1 cellular context compared by ENCODE assay signal in the genomic region with DNA sequence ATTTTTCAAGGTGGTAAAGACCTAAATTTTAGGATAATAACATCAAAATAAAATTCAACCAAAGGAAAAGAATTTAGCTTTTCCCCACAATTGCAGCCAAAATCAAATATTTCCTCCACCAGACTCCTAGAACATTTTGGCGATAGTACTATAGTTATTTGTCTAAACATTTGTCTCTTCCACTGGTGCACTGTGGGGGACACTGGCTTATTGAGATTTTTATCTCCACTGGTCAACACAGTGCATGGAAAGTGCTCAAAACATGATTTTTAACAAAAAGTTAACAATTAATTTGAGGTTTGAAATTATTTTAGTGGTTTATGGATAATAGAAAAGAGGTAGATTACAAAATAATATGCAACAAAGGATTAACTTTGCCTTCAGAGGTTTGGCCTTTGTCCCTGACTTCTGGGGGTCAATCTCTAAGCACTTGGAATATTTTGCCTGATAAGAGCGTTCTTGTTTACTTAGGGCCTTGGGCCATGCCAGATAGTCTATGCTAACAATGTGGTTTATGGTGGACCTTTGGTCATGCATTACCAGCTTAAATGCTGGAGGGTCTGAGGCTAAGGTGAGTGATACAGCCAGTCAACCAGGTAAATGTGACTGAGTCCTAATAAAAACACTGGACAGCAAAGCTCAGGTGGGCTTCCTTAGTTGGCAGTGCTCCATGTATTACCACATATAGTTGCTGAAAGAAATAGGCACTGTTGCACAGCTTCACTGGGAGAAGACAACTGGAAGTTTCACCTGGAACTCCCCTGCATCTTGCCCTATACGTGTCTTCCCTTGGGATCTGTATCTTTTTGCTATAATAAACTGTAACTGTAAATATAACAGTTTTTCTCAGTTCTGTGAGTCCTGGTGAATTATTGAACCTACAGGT.
A peak's percentile ranks its signal among the peaks of the same experiment; 100 is the strongest.
TF ChIP-seq lines count a peak whose summit lies in the region.

No MANE protein-coding gene starts in this region.

TF ChIP-seq in HepG2, 621 proteins besides CTCF, POLR2A, EP300 and RAD21 (continued from another document):
- TF ChIP-seq, protein P1, sequence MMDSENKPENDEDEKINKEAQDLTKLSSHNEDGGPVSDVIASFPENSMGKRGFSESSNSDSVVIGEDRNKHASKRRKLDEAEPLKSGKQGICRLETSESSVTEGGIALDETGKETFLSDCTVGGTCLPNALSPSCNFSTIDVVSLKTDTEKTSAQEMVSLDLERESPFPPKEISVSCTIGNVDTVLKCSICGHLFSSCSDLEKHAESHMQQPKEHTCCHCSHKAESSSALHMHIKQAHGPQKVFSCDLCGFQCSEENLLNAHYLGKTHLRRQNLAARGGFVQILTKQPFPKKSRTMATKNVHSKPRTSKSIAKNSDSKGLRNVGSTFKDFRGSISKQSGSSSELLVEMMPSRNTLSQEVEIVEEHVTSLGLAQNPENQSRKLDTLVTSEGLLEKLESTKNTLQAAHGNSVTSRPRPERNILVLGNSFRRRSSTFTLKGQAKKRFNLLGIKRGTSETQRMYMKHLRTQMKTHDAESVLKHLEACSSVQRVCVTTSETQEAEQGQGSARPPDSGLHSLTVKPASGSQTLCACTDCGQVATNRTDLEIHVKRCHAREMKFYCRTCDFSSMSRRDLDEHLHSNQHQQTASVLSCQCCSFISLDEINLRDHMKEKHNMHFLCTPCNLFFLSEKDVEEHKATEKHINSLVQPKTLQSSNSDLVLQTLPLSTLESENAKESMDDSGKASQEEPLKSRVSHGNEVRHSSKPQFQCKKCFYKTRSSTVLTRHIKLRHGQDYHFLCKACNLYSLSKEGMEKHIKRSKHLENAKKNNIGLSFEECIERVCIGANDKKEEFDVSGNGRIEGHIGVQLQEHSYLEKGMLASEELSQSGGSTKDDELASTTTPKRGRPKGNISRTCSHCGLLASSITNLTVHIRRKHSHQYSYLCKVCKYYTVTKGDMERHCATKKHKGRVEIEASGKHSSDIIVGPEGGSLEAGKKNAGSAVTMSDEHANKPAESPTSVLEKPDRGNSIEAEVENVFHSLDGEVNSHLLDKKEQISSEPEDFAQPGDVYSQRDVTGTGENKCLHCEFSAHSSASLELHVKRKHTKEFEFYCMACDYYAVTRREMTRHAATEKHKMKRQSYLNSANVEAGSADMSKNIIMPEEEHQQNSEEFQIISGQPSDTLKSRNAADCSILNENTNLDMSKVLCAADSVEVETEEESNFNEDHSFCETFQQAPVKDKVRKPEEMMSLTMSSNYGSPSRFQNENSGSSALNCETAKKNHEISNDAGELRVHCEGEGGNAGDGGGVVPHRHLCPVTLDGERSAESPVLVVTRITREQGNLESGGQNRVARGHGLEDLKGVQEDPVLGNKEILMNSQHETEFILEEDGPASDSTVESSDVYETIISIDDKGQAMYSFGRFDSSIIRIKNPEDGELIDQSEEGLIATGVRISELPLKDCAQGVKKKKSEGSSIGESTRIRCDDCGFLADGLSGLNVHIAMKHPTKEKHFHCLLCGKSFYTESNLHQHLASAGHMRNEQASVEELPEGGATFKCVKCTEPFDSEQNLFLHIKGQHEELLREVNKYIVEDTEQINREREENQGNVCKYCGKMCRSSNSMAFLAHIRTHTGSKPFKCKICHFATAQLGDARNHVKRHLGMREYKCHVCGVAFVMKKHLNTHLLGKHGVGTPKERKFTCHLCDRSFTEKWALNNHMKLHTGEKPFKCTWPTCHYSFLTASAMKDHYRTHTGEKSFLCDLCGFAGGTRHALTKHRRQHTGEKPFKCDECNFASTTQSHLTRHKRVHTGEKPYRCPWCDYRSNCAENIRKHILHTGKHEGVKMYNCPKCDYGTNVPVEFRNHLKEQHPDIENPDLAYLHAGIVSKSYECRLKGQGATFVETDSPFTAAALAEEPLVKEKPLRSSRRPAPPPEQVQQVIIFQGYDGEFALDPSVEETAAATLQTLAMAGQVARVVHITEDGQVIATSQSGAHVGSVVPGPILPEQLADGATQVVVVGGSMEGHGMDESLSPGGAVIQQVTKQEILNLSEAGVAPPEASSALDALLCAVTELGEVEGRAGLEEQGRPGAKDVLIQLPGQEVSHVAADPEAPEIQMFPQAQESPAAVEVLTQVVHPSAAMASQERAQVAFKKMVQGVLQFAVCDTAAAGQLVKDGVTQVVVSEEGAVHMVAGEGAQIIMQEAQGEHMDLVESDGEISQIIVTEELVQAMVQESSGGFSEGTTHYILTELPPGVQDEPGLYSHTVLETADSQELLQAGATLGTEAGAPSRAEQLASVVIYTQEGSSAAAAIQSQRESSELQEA (CRISPR knock-in tag; IDR thresholded peaks at IDR 0.05; ENCODE audit: not compliant biosample characterization) = no peak
- no peak for TF ChIP-seq PHF5A (CRISPR knock-in tag; IDR thresholded peaks at IDR 0.05; ENCODE audit: low read depth, unreplicated experiment)
- no peak for TF ChIP-seq TCF12 (IDR thresholded peaks at IDR 0.05)
- TF ChIP-seq TCF12 (CRISPR knock-in tag; IDR thresholded peaks at IDR 0.05) = no peak
- no peak for TF ChIP-seq ZNF510 (CRISPR knock-in tag; IDR thresholded peaks at IDR 0.05; ENCODE audit: low read depth)
- peak; percentile 94 for TF ChIP-seq NR2F2 (IDR thresholded peaks at IDR 0.05; ENCODE audit: borderline replicate concordance, low read depth)
- TF ChIP-seq AHR (CRISPR knock-in tag; IDR thresholded peaks at IDR 0.05) = no peak
- TF ChIP-seq CREB3 (CRISPR knock-in tag; IDR thresholded peaks at IDR 0.05) = no peak
- TF ChIP-seq SAP130 (CRISPR knock-in tag; IDR thresholded peaks at IDR 0.05; ENCODE audit: low read depth) = 0 out of 2 replicates have a peak, but pooled peaks have one; percentile 21
- TF ChIP-seq ZNF614 (CRISPR knock-in tag; IDR thresholded peaks at IDR 0.05; ENCODE audit: borderline replicate concordance) = peak; percentile 51; the same call in 1 of the 2 replicates
- peak; percentile 46; the same call in 1 of the 2 replicates for TF ChIP-seq HDAC1 (CRISPR knock-in tag; IDR thresholded peaks at IDR 0.05)
- TF ChIP-seq ZNF121 (CRISPR knock-in tag; IDR thresholded peaks at IDR 0.05) = no peak
- no peak for TF ChIP-seq ZNF598 (CRISPR knock-in tag; IDR thresholded peaks at IDR 0.05; ENCODE audit: borderline replicate concordance)
- peak; percentile 77 for TF ChIP-seq ARID5B (CRISPR knock-in tag; IDR thresholded peaks at IDR 0.05)
- no peak for TF ChIP-seq SPEN (CRISPR knock-in tag; IDR thresholded peaks at IDR 0.05; ENCODE audit: low read depth)
- peak; percentile 79 for TF ChIP-seq ZNF331 (CRISPR knock-in tag; IDR thresholded peaks at IDR 0.05)
- peak; percentile 62 for TF ChIP-seq FOXA1 (IDR thresholded peaks at IDR 0.05)
- TF ChIP-seq FOXA1 (CRISPR knock-in tag; IDR thresholded peaks at IDR 0.05) = peak; percentile 97
- TF ChIP-seq NFATC3 (CRISPR knock-in tag; IDR thresholded peaks at IDR 0.05) = no peak
- no peak for TF ChIP-seq HDAC6 (IDR thresholded peaks at IDR 0.05; ENCODE audit: low read depth, low read length)
- TF ChIP-seq DNMT1 (CRISPR knock-in tag; IDR thresholded peaks at IDR 0.05) = no peak
- TF ChIP-seq, protein P2, sequence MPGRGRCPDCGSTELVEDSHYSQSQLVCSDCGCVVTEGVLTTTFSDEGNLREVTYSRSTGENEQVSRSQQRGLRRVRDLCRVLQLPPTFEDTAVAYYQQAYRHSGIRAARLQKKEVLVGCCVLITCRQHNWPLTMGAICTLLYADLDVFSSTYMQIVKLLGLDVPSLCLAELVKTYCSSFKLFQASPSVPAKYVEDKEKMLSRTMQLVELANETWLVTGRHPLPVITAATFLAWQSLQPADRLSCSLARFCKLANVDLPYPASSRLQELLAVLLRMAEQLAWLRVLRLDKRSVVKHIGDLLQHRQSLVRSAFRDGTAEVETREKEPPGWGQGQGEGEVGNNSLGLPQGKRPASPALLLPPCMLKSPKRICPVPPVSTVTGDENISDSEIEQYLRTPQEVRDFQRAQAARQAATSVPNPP (CRISPR knock-in tag; IDR thresholded peaks at IDR 0.05) = no peak
- TF ChIP-seq GATA4 (IDR thresholded peaks at IDR 0.05; ENCODE audit: borderline replicate concordance, low read depth) = peak; percentile 65; the same call in 1 of the 2 replicates
- TF ChIP-seq PAWR (CRISPR knock-in tag; IDR thresholded peaks at IDR 0.05; ENCODE audit: borderline replicate concordance) = no peak
- TF ChIP-seq POLR2AphosphoS5 (IDR thresholded peaks at IDR 0.05; ENCODE audit: low read depth, low read length) = no peak
- TF ChIP-seq GFI1 (CRISPR knock-in tag; IDR thresholded peaks at IDR 0.05; ENCODE audit: borderline replicate concordance) = peak; percentile 76
- TF ChIP-seq MEIS1 (CRISPR knock-in tag; IDR thresholded peaks at IDR 0.05; ENCODE audit: borderline replicate concordance) = no peak
- 0 out of 2 replicates have a peak, but pooled peaks have one; percentile 46 for TF ChIP-seq SP140L (CRISPR knock-in tag; IDR thresholded peaks at IDR 0.05; ENCODE audit: borderline replicate concordance)
- peak; percentile 85 for TF ChIP-seq HHEX (CRISPR knock-in tag; IDR thresholded peaks at IDR 0.05)
- TF ChIP-seq NCOA5 (CRISPR knock-in tag; IDR thresholded peaks at IDR 0.05) = no peak
- TF ChIP-seq NR2C2 (CRISPR knock-in tag; IDR thresholded peaks at IDR 0.05; ENCODE audit: borderline replicate concordance) = no peak
- no peak for TF ChIP-seq MTA3 (CRISPR knock-in tag; IDR thresholded peaks at IDR 0.05)
- TF ChIP-seq ZNF644 (CRISPR knock-in tag; IDR thresholded peaks at IDR 0.05; ENCODE audit: low read depth) = peak; percentile 99
- TF ChIP-seq CCAR2 (optimal IDR thresholded peaks at IDR 0.05; ENCODE audit: low read depth, low read length) = no peak
- TF ChIP-seq SSRP1 (CRISPR knock-in tag; IDR thresholded peaks at IDR 0.05) = no peak
- no peak for TF ChIP-seq GTF2F1 (IDR thresholded peaks at IDR 0.05; ENCODE audit: low read length)
- no peak for TF ChIP-seq CAMTA2 (CRISPR knock-in tag; IDR thresholded peaks at IDR 0.05; ENCODE audit: borderline replicate concordance)
